Comparison of ENCODE assay signal across 14 cellular contexts in the genomic region with DNA sequence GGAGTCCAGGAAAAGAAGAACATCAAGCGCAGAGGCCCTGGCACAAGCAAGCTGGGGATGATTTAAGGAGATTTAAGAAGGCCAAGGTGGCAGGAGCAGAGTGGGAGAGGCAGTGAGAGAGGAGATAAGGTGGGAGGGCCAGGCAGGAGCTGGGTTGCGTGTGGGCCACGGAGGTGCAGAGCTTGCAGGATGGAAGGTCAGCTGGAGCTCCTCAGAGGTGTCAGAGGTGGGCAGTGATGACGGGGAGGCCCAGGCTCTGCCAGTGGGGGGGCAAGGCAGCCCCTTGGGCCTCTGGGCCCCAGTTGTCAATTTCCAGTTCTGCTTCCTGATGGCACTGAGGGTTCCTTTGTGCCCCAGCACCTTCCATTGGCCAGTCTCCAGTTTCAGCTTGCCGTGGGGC. TPM values are rescaled to one million over a fixed set of nuclear protein-coding genes. Genes with fewer than 3 reads are reported as not detected.
DNase-seq lines count a peak whose midpoint lies in the region; ATAC-seq and TF ChIP-seq lines count a peak whose summit lies in the region.
"Had no signal": no experiment of that assay in that cellular context is flagged by ENCODE, and none has a peak within 500 bp of the region (broad histone marks: within the 10 kb centered on the region; RNA-seq: fewer than 3 reads in every experiment).

No MANE protein-coding gene starts in this region.

- peaks cover 17% of the 10 kb centered on the region for H3K36me3 Mint-ChIP-seq in activated naive CD8-positive, alpha-beta T cell treated with anti-CD3 and anti-CD28 coated beads, Interleukin-2, amount 10 ng/mL, durations not matched to agents 7 days and 5 days
- H3K36me3 Mint-ChIP-seq in activated naive CD8-positive, alpha-beta T cell treated with anti-CD3 and anti-CD28 coated beads for 36 hours = peaks cover 8% of the 10 kb centered on the region
- H3K36me3 Mint-ChIP-seq in activated T-helper 17 cell treated with anti-CD3 and anti-CD28 coated beads, Interleukin-2, amount 50 U/mL, for 72 hours (ENCODE audit: low read depth) = peaks cover 71% of the 10 kb centered on the region
- H3K36me3 Mint-ChIP-seq in nephron progenitor cell (ENCODE audit: low read depth) = peaks cover 6% of the 10 kb centered on the region

- ATAC-seq in activated naive CD8-positive, alpha-beta T cell treated with anti-CD3 and anti-CD28 coated beads, Interleukin-2, amount 10 ng/mL, durations not matched to agents 7 days and 5 days (ENCODE audit: low read depth) = no peak
- ATAC-seq in activated T-helper 17 cell treated with anti-CD3 and anti-CD28 coated beads, Interleukin-2, amount 50 U/mL, for 72 hours (replicated peaks) = no peak
- ATAC-seq in GM18867 (IDR thresholded peaks at IDR 0.05; ENCODE audit: unreplicated experiment) = no peak
- ATAC-seq: GM12878 had no signal

- no peak for TF ChIP-seq CTCF in nephron progenitor cell (IDR thresholded peaks at IDR 0.05)

- H3K27me3 Mint-ChIP-seq in activated naive CD8-positive, alpha-beta T cell treated with anti-CD3 and anti-CD28 coated beads, Interleukin-2, amount 10 ng/mL, durations not matched to agents 7 days and 5 days = no peaks in the 10 kb centered on the region
- no peaks in the 10 kb centered on the region for H3K27me3 Mint-ChIP-seq in activated naive CD8-positive, alpha-beta T cell treated with anti-CD3 and anti-CD28 coated beads for 36 hours
- no peaks in the 10 kb centered on the region for H3K27me3 Mint-ChIP-seq in activated T-helper 17 cell treated with anti-CD3 and anti-CD28 coated beads, Interleukin-2, amount 50 U/mL, for 72 hours
- H3K27me3 Mint-ChIP-seq in nephron progenitor cell (ENCODE audit: low read depth, poor library complexity) = no peaks in the 10 kb centered on the region

- no peak for DNase-seq in activated naive CD8-positive, alpha-beta T cell treated with anti-CD3 and anti-CD28 coated beads, Interleukin-2, amount 10 ng/mL, durations not matched to agents 7 days and 5 days
- DNase-seq in activated naive CD8-positive, alpha-beta T cell treated with anti-CD3 and anti-CD28 coated beads for 36 hours = no peak
- DNase-seq in nephron progenitor cell (no peak), NCI-H2081 (lab: John Stamatoyannopoulos, UW) (no peak), 8988T (no peak)
- DNase-seq: DMS53, NCI-H1417, NCI-H1930, NCI-H2171 treated with DMSO at 0.1 percent for 48 hours, NCI-H510A, Peyer's patch had no signal

- POLR2A ChIA-PET in activated naive CD8-positive, alpha-beta T cell treated with anti-CD3 and anti-CD28 coated beads, Interleukin-2, amount 10 ng/mL, durations not matched to agents 7 days and 5 days (lab: Charles Lee) = no interaction called here

- H3K4me3 Mint-ChIP-seq in activated naive CD8-positive, alpha-beta T cell treated with anti-CD3 and anti-CD28 coated beads, Interleukin-2, amount 10 ng/mL, durations not matched to agents 7 days and 5 days = no peak overlapping the region
- H3K4me3 Mint-ChIP-seq in activated naive CD8-positive, alpha-beta T cell treated with anti-CD3 and anti-CD28 coated beads for 36 hours = no peak overlapping the region
- H3K4me3 Mint-ChIP-seq in activated T-helper 17 cell treated with anti-CD3 and anti-CD28 coated beads, Interleukin-2, amount 50 U/mL, for 72 hours = no peak overlapping the region
- H3K4me3 Mint-ChIP-seq in nephron progenitor cell = no peak overlapping the region

- H3K27ac Mint-ChIP-seq in activated naive CD8-positive, alpha-beta T cell treated with anti-CD3 and anti-CD28 coated beads, Interleukin-2, amount 10 ng/mL, durations not matched to agents 7 days and 5 days = peak overlapping the region; percentile 52
- no peak overlapping the region for H3K27ac Mint-ChIP-seq in activated naive CD8-positive, alpha-beta T cell treated with anti-CD3 and anti-CD28 coated beads for 36 hours
- peak overlapping the region; percentile 68 for H3K27ac Mint-ChIP-seq in activated T-helper 17 cell treated with anti-CD3 and anti-CD28 coated beads, Interleukin-2, amount 50 U/mL, for 72 hours
- H3K27ac Mint-ChIP-seq in nephron progenitor cell = peak overlapping the region; percentile 84

- no peaks in the 10 kb centered on the region for H3K9me3 Mint-ChIP-seq in activated naive CD8-positive, alpha-beta T cell treated with anti-CD3 and anti-CD28 coated beads, Interleukin-2, amount 10 ng/mL, durations not matched to agents 7 days and 5 days
- no peaks in the 10 kb centered on the region for H3K9me3 Mint-ChIP-seq in activated naive CD8-positive, alpha-beta T cell treated with anti-CD3 and anti-CD28 coated beads for 36 hours
- no peaks in the 10 kb centered on the region for H3K9me3 Mint-ChIP-seq in activated T-helper 17 cell treated with anti-CD3 and anti-CD28 coated beads, Interleukin-2, amount 50 U/mL, for 72 hours
- no peaks in the 10 kb centered on the region for H3K9me3 Mint-ChIP-seq in nephron progenitor cell

- peaks cover 25% of the 10 kb centered on the region for H3K4me1 Mint-ChIP-seq in activated naive CD8-positive, alpha-beta T cell treated with anti-CD3 and anti-CD28 coated beads, Interleukin-2, amount 10 ng/mL, durations not matched to agents 7 days and 5 days
- peaks cover 30% of the 10 kb centered on the region for H3K4me1 Mint-ChIP-seq in activated naive CD8-positive, alpha-beta T cell treated with anti-CD3 and anti-CD28 coated beads for 36 hours
- H3K4me1 Mint-ChIP-seq in activated T-helper 17 cell treated with anti-CD3 and anti-CD28 coated beads, Interleukin-2, amount 50 U/mL, for 72 hours = peaks cover 11% of the 10 kb centered on the region
- H3K4me1 Mint-ChIP-seq in nephron progenitor cell = peaks cover 54% of the 10 kb centered on the region

RNA-seq across cellular contexts. Expression of gene FRMD8, which starts 6.5 kb away (rescaled TPM):
- total RNA-seq in activated naive CD8-positive, alpha-beta T cell treated with anti-CD3 and anti-CD28 coated beads, Interleukin-2, amount 10 ng/mL, durations not matched to agents 7 days and 5 days = 10 to 100 TPM; 51.5 to 55.4 TPM
- 10 to 100 TPM; 33.1 to 36.3 TPM for total RNA-seq in activated naive CD8-positive, alpha-beta T cell treated with anti-CD3 and anti-CD28 coated beads for 36 hours
- 10 to 100 TPM; 49.6 to 52.1 TPM for total RNA-seq in activated T-helper 17 cell treated with anti-CD3 and anti-CD28 coated beads, Interleukin-2, amount 50 U/mL, for 72 hours

RNA-seq across cellular contexts. Expression of gene SLC25A45, which starts 10.5 kb away (rescaled TPM):
- total RNA-seq in activated naive CD8-positive, alpha-beta T cell treated with anti-CD3 and anti-CD28 coated beads, Interleukin-2, amount 10 ng/mL, durations not matched to agents 7 days and 5 days = 10 to 100 TPM; 25.5 to 29.6 TPM
- 10 to 100 TPM; 15.4 to 15.7 TPM for total RNA-seq in activated naive CD8-positive, alpha-beta T cell treated with anti-CD3 and anti-CD28 coated beads for 36 hours
- total RNA-seq in activated T-helper 17 cell treated with anti-CD3 and anti-CD28 coated beads, Interleukin-2, amount 50 U/mL, for 72 hours = 10 to 100 TPM; 18.0 to 20.1 TPM

RNA-seq across cellular contexts. Expression of gene NEAT1, which starts 29.7 kb away (rescaled TPM):
- total RNA-seq in activated naive CD8-positive, alpha-beta T cell treated with anti-CD3 and anti-CD28 coated beads, Interleukin-2, amount 10 ng/mL, durations not matched to agents 7 days and 5 days = 100 to 1,000 TPM; 402 to 407 TPM
- 100 to 1,000 TPM; 136 to 155 TPM for total RNA-seq in activated naive CD8-positive, alpha-beta T cell treated with anti-CD3 and anti-CD28 coated beads for 36 hours
- total RNA-seq in activated T-helper 17 cell treated with anti-CD3 and anti-CD28 coated beads, Interleukin-2, amount 50 U/mL, for 72 hours = 1,000 to 10,000 TPM in 1 of 2 donors, 100 to 1,000 TPM in 1; 823 to 2,912 TPM

RNA-seq across cellular contexts. Expression of gene TIGD3, which starts 38.3 kb away (rescaled TPM):
- 1 to 10 TPM in 1 of 2 experiments, under 1 TPM in 1; 0.97 to 1.2 TPM for total RNA-seq in activated naive CD8-positive, alpha-beta T cell treated with anti-CD3 and anti-CD28 coated beads, Interleukin-2, amount 10 ng/mL, durations not matched to agents 7 days and 5 days
- under 1 TPM; 0.49 to 0.54 TPM for total RNA-seq in activated naive CD8-positive, alpha-beta T cell treated with anti-CD3 and anti-CD28 coated beads for 36 hours
- total RNA-seq in activated T-helper 17 cell treated with anti-CD3 and anti-CD28 coated beads, Interleukin-2, amount 50 U/mL, for 72 hours = 1 to 10 TPM in 1 of 2 donors, under 1 TPM in 1; 0.95 to 1.5 TPM

RNA-seq across cellular contexts. Expression of gene DPF2, which starts 59.2 kb away (rescaled TPM):
- total RNA-seq in activated naive CD8-positive, alpha-beta T cell treated with anti-CD3 and anti-CD28 coated beads, Interleukin-2, amount 10 ng/mL, durations not matched to agents 7 days and 5 days = 10 to 100 TPM; 80.2 to 82.7 TPM
- total RNA-seq in activated naive CD8-positive, alpha-beta T cell treated with anti-CD3 and anti-CD28 coated beads for 36 hours = 10 to 100 TPM; 50.5 to 54.9 TPM
- 10 to 100 TPM; 66.0 to 89.5 TPM for total RNA-seq in activated T-helper 17 cell treated with anti-CD3 and anti-CD28 coated beads, Interleukin-2, amount 50 U/mL, for 72 hours
